Comparison of ENCODE assay signal across 22 cellular contexts in genomic region chr10:120406380-120406779, GRCh38. TPM values are rescaled to one million over a fixed set of nuclear protein-coding genes. Genes with fewer than 3 reads are reported as not detected.
"Had no signal": no experiment of that assay in that cellular context is flagged by ENCODE, and none has a peak within 500 bp of the region (broad histone marks: within the 10 kb centered on the region; RNA-seq: fewer than 3 reads in every experiment).

No MANE protein-coding gene starts in this region.

- FAIRE-seq: K562, RCC 7860 had no signal

- H3K36me3 Mint-ChIP-seq: IgD-negative memory B cell had no signal

- H3K27me3 ChIP-seq: SJSA1 had no signal

- ATAC-seq: K562 had no signal

- H3K4me2 ChIP-seq: KMS-11 had no signal

- H3K4me3 ChIP-seq: K562, SJSA1, SK-N-MC had no signal

- DNase-seq: Kasumi-1, MV-4-11, NCI-H1092, NCI-H1105 treated with DMSO at 0.1 percent for 48 hours, NCI-H1417 treated with DMSO at 0.1 percent for 48 hours, NCI-H146, NCI-H1694 treated with DMSO at 0.1 percent for 48 hours, NCI-H1930, NCI-H2081, NCI-H2107, NCI-H2227 treated with DMSO at 0.1 percent for 48 hours, NCI-H524, Right ventricle myocardium superior, RPMI8226, SIG-M5 had no signal

- H3K4me1 ChIP-seq: SJSA1 had no signal

- H3K27ac Mint-ChIP-seq: IgD-negative memory B cell had no signal

- H3K27ac ChIP-seq: KMS-11, SJSA1, SK-N-MC had no signal

- H3K9ac ChIP-seq: KMS-11 had no signal

- H3K36me3 ChIP-seq: SJSA1 had no signal

- H3K9me3 ChIP-seq: SJSA1 had no signal

RNA-seq across cellular contexts. Expression of gene PLPP4, which starts 50.6 kb away (rescaled TPM):
- total RNA-seq: K562, NCI-H460, Right ventricle myocardium superior had no signal
- polyA plus RNA-seq: IgD-negative memory B cell had no signal
